ENCODE assay signal across 1 cellular context in genomic region chr4:73943555-73943954, GRCh38.
TF ChIP-seq lines count a peak whose summit lies in the region.

No MANE protein-coding gene starts in this region.

TF ChIP-seq in H1, 55 proteins besides CTCF, POLR2A, EP300 and RAD21:
- no peak for TF ChIP-seq SP4 (IDR thresholded peaks at IDR 0.05; ENCODE audit: low read length)
- TF ChIP-seq KDM1A (IDR thresholded peaks at IDR 0.05; ENCODE audit: borderline replicate concordance, low read length) = no peak
- no peak for TF ChIP-seq MAFK (IDR thresholded peaks at IDR 0.05; ENCODE audit: low read depth, low read length)
- TF ChIP-seq CHD1 (IDR thresholded peaks at IDR 0.05; ENCODE audit: low read depth, low read length) = no peak
- no peak for TF ChIP-seq POLR2AphosphoS5 (IDR thresholded peaks at IDR 0.05; ENCODE audit: low read depth, low read length)
- TF ChIP-seq CTBP2 (IDR thresholded peaks at IDR 0.05; ENCODE audit: borderline replicate concordance, insufficient read depth, insufficient read length, low read length) = no peak
- TF ChIP-seq E2F6 (IDR thresholded peaks at IDR 0.05) = no peak
- no peak for TF ChIP-seq RBBP5 (IDR thresholded peaks at IDR 0.05; ENCODE audit: borderline replicate concordance, low read depth, low read length)
- peak in 1 of 2 experiments; percentile 11; a peak in 1 of 4 replicates for TF ChIP-seq HDAC2 (IDR thresholded peaks at IDR 0.05; ENCODE audit: borderline replicate concordance in 1 of 2, low read depth in 2 of 2, low read length in 2 of 2)
- TF ChIP-seq BRCA1 (IDR thresholded peaks at IDR 0.05; ENCODE audit: low read depth, low read length) = no peak
- TF ChIP-seq GABPA (IDR thresholded peaks at IDR 0.05; ENCODE audit: borderline replicate concordance, insufficient read depth, low read length) = no peak
- TF ChIP-seq TBP (IDR thresholded peaks at IDR 0.05; ENCODE audit: low read depth, low read length) = no peak
- no peak for TF ChIP-seq NRF1 (IDR thresholded peaks at IDR 0.05; ENCODE audit: low read depth, low read length)
- no peak for TF ChIP-seq ZNF274 (IDR thresholded peaks at IDR 0.05; ENCODE audit: borderline replicate concordance, extremely low read depth, low read length)
- TF ChIP-seq SIN3A (conservative IDR thresholded peaks at IDR 0.05 in 1 of 2, IDR thresholded peaks at IDR 0.05 in 1 of 2; ENCODE audit: low read depth in 1 of 2, low read length in 2 of 2) = no peak
- TF ChIP-seq TAF7 (optimal IDR thresholded peaks at IDR 0.05; ENCODE audit: borderline replicate concordance, low read depth, low read length) = no peak
- TF ChIP-seq ATF3 (IDR thresholded peaks at IDR 0.05; ENCODE audit: insufficient read depth, low read depth, low read length) = no peak
- no peak for TF ChIP-seq CREB1 (IDR thresholded peaks at IDR 0.05)
- TF ChIP-seq EZH2 (IDR thresholded peaks at IDR 0.05; ENCODE audit: low read depth, low read length, severe bottlenecking) = no peak
- TF ChIP-seq CHD7 (IDR thresholded peaks at IDR 0.05; ENCODE audit: insufficient replicate concordance, low read length) = peak; percentile 34
- TF ChIP-seq HDAC6 (IDR thresholded peaks at IDR 0.05; ENCODE audit: low read depth, low read length) = no peak
- peak; percentile 43 for TF ChIP-seq NANOG (IDR thresholded peaks at IDR 0.05; ENCODE audit: insufficient read depth, low read depth, low read length, poor library complexity, severe bottlenecking)
- TF ChIP-seq TEAD4 (IDR thresholded peaks at IDR 0.05; ENCODE audit: low read depth, low read length) = 0 out of 2 replicates have a peak, but pooled peaks have one; percentile 46
- TF ChIP-seq POU5F1 (IDR thresholded peaks at IDR 0.05; ENCODE audit: low read depth, low read length) = peak; percentile 69
- no peak for TF ChIP-seq FOSL1 (IDR thresholded peaks at IDR 0.05; ENCODE audit: insufficient read depth, low read depth, low read length)
- no peak for TF ChIP-seq ATF2 (IDR thresholded peaks at IDR 0.05; ENCODE audit: low read length)
